Comparison of ENCODE assay signal across 8 cellular contexts in the genomic region with DNA sequence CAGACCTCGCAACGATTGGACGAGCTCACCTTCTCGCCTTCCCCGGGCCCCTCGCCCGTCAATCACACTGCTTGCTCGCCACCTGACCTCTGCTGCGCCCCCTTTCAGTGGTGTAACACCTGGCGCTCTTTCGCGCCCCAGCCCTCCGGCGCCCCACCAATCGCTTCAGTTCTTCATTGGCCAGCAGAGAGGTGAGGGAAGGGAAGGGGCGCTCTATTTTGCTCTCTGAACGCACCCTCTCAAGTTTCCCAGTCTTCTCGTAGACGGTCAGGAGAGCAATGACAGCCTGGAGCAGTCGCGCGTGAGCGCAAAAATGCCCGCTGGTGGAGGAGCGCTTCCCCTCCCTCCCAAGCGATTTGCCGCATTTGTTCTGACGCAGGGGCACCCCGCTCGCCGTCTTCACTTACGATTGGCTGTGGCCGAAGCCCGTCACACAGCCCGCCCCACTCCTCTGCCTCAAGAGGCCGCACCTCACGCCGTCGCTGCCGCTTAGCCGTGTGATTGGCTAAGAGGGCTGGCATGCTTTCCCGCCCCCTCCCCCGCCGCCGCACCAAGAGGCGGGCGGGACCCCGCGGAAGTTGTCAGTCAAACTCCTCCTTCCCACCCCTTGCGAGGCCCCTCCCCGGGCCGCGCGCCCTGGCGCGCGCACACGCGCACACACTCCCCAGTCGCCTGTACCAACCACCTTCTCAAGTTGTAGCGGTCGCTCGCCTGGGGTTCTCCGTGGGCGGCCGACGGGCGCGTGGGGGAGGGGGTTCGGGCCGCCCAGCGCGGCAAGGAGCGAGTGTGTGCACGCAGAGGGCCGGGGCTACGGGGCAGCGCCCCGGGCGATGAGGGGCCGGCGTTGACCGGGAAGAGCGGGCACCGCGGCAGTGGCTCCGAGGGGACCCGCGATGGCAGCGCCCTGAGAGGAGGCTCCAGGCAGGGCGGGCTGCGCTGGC. TPM values are rescaled to one million over a fixed set of nuclear protein-coding genes. Genes with fewer than 3 reads are reported as not detected.
DNase-seq lines count a peak whose midpoint lies in the region; ATAC-seq and TF ChIP-seq lines count a peak whose summit lies in the region.

A gene (plus strand): TSS at position 667 of the 941 bp plus-strand sequence. CDS start 701 bp downstream, outside the sequence.

- CTCF ChIA-PET in activated CD4-positive, alpha-beta memory T cell treated with anti-CD3 and anti-CD28 coated beads, Interleukin-2, amount 10 ng/mL, durations not matched to agents 7 days and 5 days (lab: Charles Lee), result interaction anchor here (0.7 to 3.4 kb wide), 19 partner anchors 15 to 250 kb away, joined by 3 to 49 read pairs (median 4); a partner anchor contains a TSS

- POLR2A ChIA-PET in activated CD4-positive, alpha-beta memory T cell treated with anti-CD3 and anti-CD28 coated beads, Interleukin-2, amount 10 ng/mL, durations not matched to agents 7 days and 5 days (lab: Charles Lee), result interaction anchor here (0.5 to 5.2 kb wide), 26 partner anchors 10 to 292 kb away, joined by 3 to 101 read pairs (median 4); a partner anchor contains a TSS

- no peak for TF ChIP-seq CTCF in lower leg skin (IDR thresholded peaks at IDR 0.05)

- H3K4me3 Mint-ChIP-seq in CD4-positive, CD25-positive, alpha-beta regulatory T cell, result peak within 1 kb of the TSS; percentile 96 to 100 (median 98)
- peak within 1 kb of the TSS; percentile 94 for H3K4me3 Mint-ChIP-seq in activated CD4-positive, alpha-beta memory T cell treated with anti-CD3 and anti-CD28 coated beads, Interleukin-2, amount 10 ng/mL, durations not matched to agents 7 days and 5 days

- peaks cover 6 to 41% (median 29%) of the 10 kb centered on the region in 4 donors for H3K4me1 Mint-ChIP-seq in CD4-positive, CD25-positive, alpha-beta regulatory T cell
- peaks cover 40% of the 10 kb centered on the region for H3K4me1 Mint-ChIP-seq in activated CD4-positive, alpha-beta memory T cell treated with anti-CD3 and anti-CD28 coated beads, Interleukin-2, amount 10 ng/mL, durations not matched to agents 7 days and 5 days

- TF ChIP-seq POLR2A in lower leg skin (IDR thresholded peaks at IDR 0.05), result peak in 1 of 2 donors; percentile 90

- H3K9me3 ChIP-seq in CD4-positive, CD25-positive, alpha-beta regulatory T cell (ENCODE audit: control insufficient read depth in 2 of 2, low read length in 2 of 2), result no peaks in the 10 kb centered on the region
- no peaks in the 10 kb centered on the region for H3K9me3 ChIP-seq in duodenal mucosa (ENCODE audit: control insufficient read depth in 1 of 2, low read length in 2 of 2)

- H3K27me3 ChIP-seq in CD4-positive, CD25-positive, alpha-beta regulatory T cell (ENCODE audit: control insufficient read depth, insufficient read depth, low read length), result no peaks in the 10 kb centered on the region
- no peaks in the 10 kb centered on the region for H3K27me3 ChIP-seq in duodenal mucosa (ENCODE audit: control insufficient read depth in 1 of 2, insufficient read depth in 2 of 2, low read length in 2 of 2)

- WGBS in lower leg skin, 2 donors, result 1% methylated on average over 72 to 76 of the region's 92 CpGs

- no peaks in the 10 kb centered on the region for H3K36me3 ChIP-seq in CD4-positive, CD25-positive, alpha-beta regulatory T cell (ENCODE audit: control insufficient read depth, insufficient read depth, low read length)
- H3K36me3 ChIP-seq in duodenal mucosa (ENCODE audit: control insufficient read depth in 1 of 2, insufficient read depth in 2 of 2, low read length in 2 of 2), result no peaks in the 10 kb centered on the region

- H3K27ac Mint-ChIP-seq in CD4-positive, CD25-positive, alpha-beta regulatory T cell, result peak within 1 kb of the TSS; percentile 98 to 100 (median 99)
- peak within 1 kb of the TSS; percentile 98 for H3K27ac Mint-ChIP-seq in activated CD4-positive, alpha-beta memory T cell treated with anti-CD3 and anti-CD28 coated beads, Interleukin-2, amount 10 ng/mL, durations not matched to agents 7 days and 5 days

- intact Hi-C loops in lower leg skin (cut with DNase I; ENCODE audit: low total_unique reads), result loop anchor here (10.0 kb wide), 1 partner anchor 210 kb away; no protein-coding TSS in a partner anchor

- ATAC-seq in CD4-positive, CD25-positive, alpha-beta regulatory T cell (ENCODE audit: low read depth in 2 of 2), result peak; percentile 88 to 91
- ATAC-seq in GM19397 (IDR thresholded peaks at IDR 0.05; ENCODE audit: unreplicated experiment) (peak; percentile 92), HG03575 (IDR thresholded peaks at IDR 0.05; ENCODE audit: extremely low read depth, insufficient number of reproducible peaks, low FRiP score, unreplicated experiment) (peak; percentile 73)

- no peaks in the 10 kb centered on the region for H3K36me3 Mint-ChIP-seq in CD4-positive, CD25-positive, alpha-beta regulatory T cell
- peaks cover 17% of the 10 kb centered on the region for H3K36me3 Mint-ChIP-seq in activated CD4-positive, alpha-beta memory T cell treated with anti-CD3 and anti-CD28 coated beads, Interleukin-2, amount 10 ng/mL, durations not matched to agents 7 days and 5 days (ENCODE audit: low read depth)

- peaks cover 44% of the 10 kb centered on the region for H3K4me1 ChIP-seq in CD4-positive, CD25-positive, alpha-beta regulatory T cell (ENCODE audit: control insufficient read depth, insufficient read depth, low read length, poor library complexity, severe bottlenecking)
- peaks cover 23 to 27% of the 10 kb centered on the region in 2 donors for H3K4me1 ChIP-seq in duodenal mucosa (ENCODE audit: control insufficient read depth in 1 of 2, insufficient read depth in 2 of 2, low read length in 2 of 2)

- H3K4me3 ChIP-seq in CD4-positive, CD25-positive, alpha-beta regulatory T cell (ENCODE audit: low read depth, low read length), result peak within 1 kb of the TSS; percentile 98
- H3K4me3 ChIP-seq in duodenal mucosa (ENCODE audit: low read depth in 1 of 2, low read length in 2 of 2) (peak within 1 kb of the TSS; percentile 94 to 97), lower leg skin (ENCODE audit: low read depth, poor library complexity, severe bottlenecking) (peak within 1 kb of the TSS; percentile 94)

- peaks cover 5% of the 10 kb centered on the region for H3K27me3 Mint-ChIP-seq in CD4-positive, CD25-positive, alpha-beta regulatory T cell
- peaks cover 6% of the 10 kb centered on the region for H3K27me3 Mint-ChIP-seq in activated CD4-positive, alpha-beta memory T cell treated with anti-CD3 and anti-CD28 coated beads, Interleukin-2, amount 10 ng/mL, durations not matched to agents 7 days and 5 days

- peak within 1 kb of the TSS; percentile 97 for H3K27ac ChIP-seq in CD4-positive, CD25-positive, alpha-beta regulatory T cell (ENCODE audit: insufficient read depth, low read length, poor library complexity, severe bottlenecking)
- peak within 1 kb of the TSS; percentile 98 for H3K27ac ChIP-seq in duodenal mucosa (ENCODE audit: low read depth, low read length)

- peak; percentile 98 to 100 (median 99) for DNase-seq in CD4-positive, CD25-positive, alpha-beta regulatory T cell
- DNase-seq in NCI-H82 treated with DMSO at 0.1 percent for 48 hours (lab: John Stamatoyannopoulos, UW; ENCODE audit: unreplicated experiment) (peak; percentile 99), lower leg skin (ENCODE audit: low spot score in 2 of 2) (peak; percentile 98 to 100)
- peak; percentile 99 for DNase-seq in activated CD4-positive, alpha-beta memory T cell treated with anti-CD3 and anti-CD28 coated beads, Interleukin-2, amount 10 ng/mL, durations not matched to agents 7 days and 5 days
- DNase-seq in stimulated activated CD4-positive, alpha-beta T cell treated with anti-CD3 and anti-CD28 coated beads, TNF-alpha, amount 100 ng/mL, for 1 hour (ENCODE audit: low read depth in 3 of 3, low spot score in 1 of 3), result peak; percentile 92 to 97 (median 96)

- H3K9me3 Mint-ChIP-seq in CD4-positive, CD25-positive, alpha-beta regulatory T cell, result no peaks in the 10 kb centered on the region
- H3K9me3 Mint-ChIP-seq in activated CD4-positive, alpha-beta memory T cell treated with anti-CD3 and anti-CD28 coated beads, Interleukin-2, amount 10 ng/mL, durations not matched to agents 7 days and 5 days, result no peaks in the 10 kb centered on the region

- peak within 1 kb of the TSS; percentile 95 to 99 for H3K9ac ChIP-seq in duodenal mucosa (ENCODE audit: low read depth in 1 of 2, low read length in 2 of 2)

RNA-seq across cellular contexts. Expression of the gene that starts here (rescaled TPM):
- total RNA-seq in CD4-positive, CD25-positive, alpha-beta regulatory T cell, result 64.6 TPM
- 10 to 100 TPM; 41.6 to 52.8 (median 46.2) TPM for polyA plus RNA-seq in CD4-positive, CD25-positive, alpha-beta regulatory T cell
- total RNA-seq in activated CD4-positive, alpha-beta memory T cell treated with anti-CD3 and anti-CD28 coated beads, Interleukin-2, amount 10 ng/mL, durations not matched to agents 7 days and 5 days, result 10 to 100 TPM; 65.9 to 67.0 TPM
- total RNA-seq in lower leg skin, result 10 to 100 TPM; 34.9 to 57.6 (median 53.2) TPM

Comparison
In these comparisons a context has a peak if more than half of its experiments do, and no peak if none do; other contexts are left out.
1. Peak in every context shown above with its lines: DNase-seq, ATAC-seq, H3K4me3 ChIP-seq and H3K27ac ChIP-seq.